ENCODE assay signal across 26 cellular contexts in the genomic region with DNA sequence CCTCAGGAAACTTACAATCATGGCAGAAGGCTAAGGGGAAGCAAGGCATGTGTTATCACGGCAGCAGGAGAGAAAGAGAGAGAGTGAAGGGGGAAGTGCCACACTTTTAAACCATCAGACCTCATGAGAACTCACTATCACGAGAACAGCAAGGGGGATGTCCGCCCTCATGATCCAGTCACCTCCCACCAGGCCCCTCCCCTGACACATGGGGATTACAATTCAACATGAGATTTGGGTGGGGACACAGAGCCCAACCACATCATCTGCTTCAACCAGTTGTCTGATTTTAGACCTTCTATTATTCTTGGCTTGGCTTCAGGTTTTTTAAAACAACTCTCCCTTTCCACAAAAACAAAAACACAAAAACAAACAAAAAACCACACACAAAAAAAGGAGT.
DNase-seq lines count a peak whose midpoint lies in the region; ATAC-seq and TF ChIP-seq lines count a peak whose summit lies in the region.
"Had no signal": no experiment of that assay in that cellular context is flagged by ENCODE, and none has a peak within 500 bp of the region (broad histone marks: within the 10 kb centered on the region; RNA-seq: fewer than 3 reads in every experiment).

No MANE protein-coding gene starts in this region.

- H3K9me3 ChIP-seq in left ventricle myocardium inferior (replicated peaks) (no peaks in the 10 kb centered on the region), body of pancreas (no peaks in the 10 kb centered on the region), osteoblast (ENCODE audit: low read depth, low read length) (no peaks in the 10 kb centered on the region)
- H3K9me3 ChIP-seq: ovary, right atrium auricular region, transverse colon had no signal

- no peaks in the 10 kb centered on the region for H4K20me1 ChIP-seq in osteoblast (ENCODE audit: insufficient read depth, low read length)

- H3K27me3 ChIP-seq in left ventricle myocardium inferior (ENCODE audit: low read depth) (peaks cover under 1% of the 10 kb centered on the region), body of pancreas (no peaks in the 10 kb centered on the region), osteoblast (ENCODE audit: insufficient read depth, low read length) (no peaks in the 10 kb centered on the region)
- H3K27me3 ChIP-seq: foreskin keratinocyte, ovary, right atrium auricular region, transverse colon had no signal

- peak overlapping the region; percentile 44 for H3K4me2 ChIP-seq in osteoblast (ENCODE audit: insufficient read depth, low read length)

- no peaks in the 10 kb centered on the region for H3K79me2 ChIP-seq in osteoblast (ENCODE audit: insufficient read depth, low read length)

- 64 to 74% methylated on average over 3 of the region's 3 CpGs for WGBS in body of pancreas, 2 donors

- DNase-seq in left ventricle myocardium inferior: no peak
- DNase-seq in left ventricle myocardium superior: no peak
- peak in 1 of 4 donors; percentile 9 for DNase-seq in body of pancreas
- DNase-seq in osteoblast (ENCODE audit: insufficient read length, low spot score, missing footprints): no peak
- no peak for DNase-seq in NCI-H510A (lab: John Stamatoyannopoulos, UW)
- no peak for DNase-seq in NCI-H1105 treated with DMSO at 0.1 percent for 48 hours (lab: John Stamatoyannopoulos, UW)
- DNase-seq in HPDE6-E6E7 (ENCODE audit: extremely low spot score): no peak
- no peak for DNase-seq in activated effector memory CD4-positive, alpha-beta T cell treated with anti-CD3 and anti-CD28 coated beads, Interleukin-2, amount 50 U/mL, for 16 hours
- DNase-seq: activated CD4-positive, alpha-beta T cell treated with anti-CD3 and anti-CD28 coated beads, Interleukin-2, amount 50 U/mL, for 4 hours; activated CD8-positive, alpha-beta memory T cell treated with anti-CD3 and anti-CD28 coated beads, Interleukin-2, amount 50 U/mL, for 48 hours; COR-L47; DMS79; effector CD8-positive, alpha-beta T cell; foreskin keratinocyte; KG1; left colon; natural killer cell; NCI-H510A treated with DMSO at 0.1 percent for 48 hours; stimulated activated CD4-positive, alpha-beta T cell treated with anti-CD3 and anti-CD28 coated beads, Interleukin-4, amount 100 ng/mL, for 4 hours; stimulated activated naive CD4-positive, alpha-beta T cell treated with Interleukin-2 at 50 U/mL for 16 hours; T-helper 17 cell; transverse colon had no signal

- H3K4me1 ChIP-seq in left ventricle myocardium inferior (peaks cover 22% of the 10 kb centered on the region), body of pancreas (peaks cover 42% of the 10 kb centered on the region), osteoblast (ENCODE audit: insufficient read depth, low read length) (peaks cover 30% of the 10 kb centered on the region)
- H3K4me1 ChIP-seq: right atrium auricular region had no signal

- TF ChIP-seq POLR2A in body of pancreas (IDR thresholded peaks at IDR 0.05): no peak

- intact Hi-C loops in left ventricle myocardium inferior (cut with micrococcal nuclease): no loop called here
- intact Hi-C loops in left ventricle myocardium superior (cut with micrococcal nuclease): no loop called here
- intact Hi-C loops in body of pancreas (cut with DNase I): no loop called here

- no peak overlapping the region for H3K4me3 ChIP-seq in left ventricle myocardium inferior
- H3K4me3 ChIP-seq in body of pancreas: no peak overlapping the region
- H3K4me3 ChIP-seq in osteoblast (ENCODE audit: insufficient read depth, low read length): no peak overlapping the region
- H3K4me3 ChIP-seq: ovary, right atrium auricular region, SK-N-MC, transverse colon had no signal

- no peaks in the 10 kb centered on the region for H3K36me3 ChIP-seq in left ventricle myocardium inferior
- H3K36me3 ChIP-seq in body of pancreas (replicated peaks in 1 of 2; ENCODE audit: insufficient read depth in 1 of 2, low read depth in 2 of 2): no peaks in the 10 kb centered on the region
- H3K36me3 ChIP-seq in osteoblast (ENCODE audit: insufficient read depth, low read length): no peaks in the 10 kb centered on the region
- H3K36me3 ChIP-seq: ovary, right atrium auricular region, transverse colon had no signal

- H3K27ac ChIP-seq in left ventricle myocardium inferior (replicated peaks) (peak overlapping the region; percentile 25), body of pancreas (peak overlapping the region in 3 of 4 donors; percentile 40 to 77 (median 65)), osteoblast (ENCODE audit: low read depth, low read length) (no peak overlapping the region)
- H3K27ac ChIP-seq: foreskin keratinocyte, ovary, right atrium auricular region, transverse colon had no signal

- no peak for ATAC-seq in left ventricle myocardium superior
- no peak for ATAC-seq in body of pancreas
- ATAC-seq: foreskin keratinocyte, left colon, natural killer cell, T-helper 17 cell, WTC11 had no signal

- H2AFZ ChIP-seq in osteoblast (ENCODE audit: low read length): no peak overlapping the region

- TF ChIP-seq CTCF in left ventricle myocardium inferior (IDR thresholded peaks at IDR 0.05; ENCODE audit: borderline replicate concordance): no peak
- no peak for TF ChIP-seq CTCF in body of pancreas (IDR thresholded peaks at IDR 0.05)
- no peak for TF ChIP-seq CTCF in osteoblast (IDR thresholded peaks at IDR 0.05; ENCODE audit: extremely low read depth, low read depth, low read length)
